Comparison of ENCODE assay signal across 31 cellular contexts in genomic region chr7:122423591-122423990, GRCh38.
"Had no signal": no experiment of that assay in that cellular context is flagged by ENCODE, and none has a peak within 500 bp of the region (broad histone marks: within the 10 kb centered on the region; RNA-seq: fewer than 3 reads in every experiment).

No MANE protein-coding gene starts in this region.

- H3K27ac ChIP-seq: adrenal gland, gastroesophageal sphincter, hepatocyte, left ventricle myocardium inferior, neural progenitor cell, parathyroid adenoma, psoas muscle, thyroid gland, upper lobe of right lung, VCaP had no signal

- ATAC-seq: activated CD4-positive, CD25-positive, alpha-beta regulatory T cell treated with anti-CD3 and anti-CD28 coated beads, Interleukin-2, amount 50 U/mL, for 24 hours; gastroesophageal sphincter; naive thymus-derived CD4-positive, alpha-beta T cell; psoas muscle; stimulated activated memory B cell treated with anti-CD40 and anti-IgM and Interleukin-4, amounts not matched to agents 10 μg/mL and 1 μg/mL and 100 μg/mL, for 72 hours; stimulated activated naive CD8-positive, alpha-beta T cell treated with anti-CD3 and anti-CD28 coated beads, Interleukin-15, amount 100 ng/mL, for 72 hours; upper lobe of right lung had no signal

- H3K27me3 ChIP-seq: adrenal gland, gastroesophageal sphincter, hepatocyte, neural progenitor cell, thyroid gland, upper lobe of right lung had no signal

- H3K9ac ChIP-seq: neural progenitor cell, parathyroid adenoma had no signal

- H2AFZ ChIP-seq: hepatocyte, neural progenitor cell, parathyroid adenoma had no signal

- H3K4me3 ChIP-seq: adrenal gland, gastroesophageal sphincter, hepatocyte, left ventricle myocardium inferior, neural progenitor cell, psoas muscle, smooth muscle cell, thyroid gland, upper lobe of right lung had no signal

- H3K4me2 ChIP-seq: hepatocyte, neural progenitor cell, smooth muscle cell had no signal

- H3K9me3 ChIP-seq: adrenal gland, gastroesophageal sphincter, left ventricle myocardium inferior, psoas muscle, thyroid gland, upper lobe of right lung had no signal

- H3K79me2 ChIP-seq: hepatocyte, parathyroid adenoma had no signal

- H3K36me3 ChIP-seq: adrenal gland, gastroesophageal sphincter, left ventricle myocardium inferior, neural progenitor cell, thyroid gland, upper lobe of right lung had no signal

- DNase-seq: activated CD4-positive, alpha-beta T cell treated with anti-CD3 and anti-CD28 coated beads for 48 hours; activated CD4-positive, alpha-beta T cell treated with anti-CD3 and anti-CD28 coated beads, Interleukin-2, amount 50 U/mL, for 48 hours; activated CD8-positive, alpha-beta memory T cell treated with anti-CD3 and anti-CD28 coated beads for 24 hours; activated effector memory CD4-positive, alpha-beta T cell treated with Interleukin-2 at 50 U/mL for 16 hours; activated naive CD4-positive, alpha-beta T cell treated with Interleukin-2 at 50 U/mL for 16 hours; activated naive CD8-positive, alpha-beta T cell treated with anti-CD3 and anti-CD28 coated beads for 36 hours; adrenal gland; aorta; dermis blood vessel endothelial cell; effector CD4-positive, alpha-beta T cell; erythroblast; islet precursor cell; left ventricle myocardium inferior; naive thymus-derived CD4-positive, alpha-beta T cell; occipital lobe; psoas muscle; stimulated activated CD4-positive, alpha-beta T cell treated with anti-CD3 and anti-CD28 coated beads, Interleukin-1b, Interleukin-23, amount 100 ng/mL, for 48 hours; stimulated activated CD4-positive, alpha-beta T cell treated with anti-CD3 and anti-CD28 coated beads, Interleukin-4, amount 100 ng/mL, for 4 hours; stimulated activated CD8-positive, alpha-beta memory T cell treated with anti-CD3 and anti-CD28 coated beads, Interleukin-4, amount 100 ng/mL, for 48 hours; stimulated activated naive CD8-positive, alpha-beta T cell treated with anti-CD3 and anti-CD28 coated beads, Interleukin-15, amount 100 ng/mL, for 72 hours; T-helper 9 cell; thyroid gland; upper lobe of right lung had no signal

- H3K4me1 ChIP-seq: adrenal gland, gastroesophageal sphincter, left ventricle myocardium inferior, parathyroid adenoma, psoas muscle, thyroid gland, upper lobe of right lung had no signal
